In genomic region chr11:68840661-68841653, GRCh38 we compare ENCODE assay signal across 1 cellular context.
TF ChIP-seq lines count a peak whose summit lies in the region.

No MANE protein-coding gene starts in this region.

TF ChIP-seq in HepG2, 621 proteins besides CTCF, POLR2A, EP300 and RAD21 (continued from another document and continues in another):
- TF ChIP-seq, protein P1, sequence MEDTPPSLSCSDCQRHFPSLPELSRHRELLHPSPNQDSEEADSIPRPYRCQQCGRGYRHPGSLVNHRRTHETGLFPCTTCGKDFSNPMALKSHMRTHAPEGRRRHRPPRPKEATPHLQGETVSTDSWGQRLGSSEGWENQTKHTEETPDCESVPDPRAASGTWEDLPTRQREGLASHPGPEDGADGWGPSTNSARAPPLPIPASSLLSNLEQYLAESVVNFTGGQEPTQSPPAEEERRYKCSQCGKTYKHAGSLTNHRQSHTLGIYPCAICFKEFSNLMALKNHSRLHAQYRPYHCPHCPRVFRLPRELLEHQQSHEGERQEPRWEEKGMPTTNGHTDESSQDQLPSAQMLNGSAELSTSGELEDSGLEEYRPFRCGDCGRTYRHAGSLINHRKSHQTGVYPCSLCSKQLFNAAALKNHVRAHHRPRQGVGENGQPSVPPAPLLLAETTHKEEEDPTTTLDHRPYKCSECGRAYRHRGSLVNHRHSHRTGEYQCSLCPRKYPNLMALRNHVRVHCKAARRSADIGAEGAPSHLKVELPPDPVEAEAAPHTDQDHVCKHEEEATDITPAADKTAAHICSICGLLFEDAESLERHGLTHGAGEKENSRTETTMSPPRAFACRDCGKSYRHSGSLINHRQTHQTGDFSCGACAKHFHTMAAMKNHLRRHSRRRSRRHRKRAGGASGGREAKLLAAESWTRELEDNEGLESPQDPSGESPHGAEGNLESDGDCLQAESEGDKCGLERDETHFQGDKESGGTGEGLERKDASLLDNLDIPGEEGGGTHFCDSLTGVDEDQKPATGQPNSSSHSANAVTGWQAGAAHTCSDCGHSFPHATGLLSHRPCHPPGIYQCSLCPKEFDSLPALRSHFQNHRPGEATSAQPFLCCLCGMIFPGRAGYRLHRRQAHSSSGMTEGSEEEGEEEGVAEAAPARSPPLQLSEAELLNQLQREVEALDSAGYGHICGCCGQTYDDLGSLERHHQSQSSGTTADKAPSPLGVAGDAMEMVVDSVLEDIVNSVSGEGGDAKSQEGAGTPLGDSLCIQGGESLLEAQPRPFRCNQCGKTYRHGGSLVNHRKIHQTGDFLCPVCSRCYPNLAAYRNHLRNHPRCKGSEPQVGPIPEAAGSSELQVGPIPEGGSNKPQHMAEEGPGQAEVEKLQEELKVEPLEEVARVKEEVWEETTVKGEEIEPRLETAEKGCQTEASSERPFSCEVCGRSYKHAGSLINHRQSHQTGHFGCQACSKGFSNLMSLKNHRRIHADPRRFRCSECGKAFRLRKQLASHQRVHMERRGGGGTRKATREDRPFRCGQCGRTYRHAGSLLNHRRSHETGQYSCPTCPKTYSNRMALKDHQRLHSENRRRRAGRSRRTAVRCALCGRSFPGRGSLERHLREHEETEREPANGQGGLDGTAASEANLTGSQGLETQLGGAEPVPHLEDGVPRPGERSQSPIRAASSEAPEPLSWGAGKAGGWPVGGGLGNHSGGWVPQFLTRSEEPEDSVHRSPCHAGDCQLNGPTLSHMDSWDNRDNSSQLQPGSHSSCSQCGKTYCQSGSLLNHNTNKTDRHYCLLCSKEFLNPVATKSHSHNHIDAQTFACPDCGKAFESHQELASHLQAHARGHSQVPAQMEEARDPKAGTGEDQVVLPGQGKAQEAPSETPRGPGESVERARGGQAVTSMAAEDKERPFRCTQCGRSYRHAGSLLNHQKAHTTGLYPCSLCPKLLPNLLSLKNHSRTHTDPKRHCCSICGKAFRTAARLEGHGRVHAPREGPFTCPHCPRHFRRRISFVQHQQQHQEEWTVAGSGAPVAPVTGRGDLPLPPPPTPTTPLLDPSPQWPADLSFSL (CRISPR knock-in tag; IDR thresholded peaks at IDR 0.05) = no peak
- TF ChIP-seq ZNF160 (CRISPR knock-in tag; IDR thresholded peaks at IDR 0.05) = 0 out of 2 replicates have a peak, but pooled peaks have one; percentile 42
- TF ChIP-seq LCORL (IDR thresholded peaks at IDR 0.05) = no peak
- TF ChIP-seq LCORL (CRISPR knock-in tag; IDR thresholded peaks at IDR 0.05) = peak; percentile 70; the same call in 1 of the 2 replicates
- peak; percentile 31; the same call in 1 of the 2 replicates for TF ChIP-seq ZNF672 (CRISPR knock-in tag; IDR thresholded peaks at IDR 0.05)
- TF ChIP-seq, protein P2, sequence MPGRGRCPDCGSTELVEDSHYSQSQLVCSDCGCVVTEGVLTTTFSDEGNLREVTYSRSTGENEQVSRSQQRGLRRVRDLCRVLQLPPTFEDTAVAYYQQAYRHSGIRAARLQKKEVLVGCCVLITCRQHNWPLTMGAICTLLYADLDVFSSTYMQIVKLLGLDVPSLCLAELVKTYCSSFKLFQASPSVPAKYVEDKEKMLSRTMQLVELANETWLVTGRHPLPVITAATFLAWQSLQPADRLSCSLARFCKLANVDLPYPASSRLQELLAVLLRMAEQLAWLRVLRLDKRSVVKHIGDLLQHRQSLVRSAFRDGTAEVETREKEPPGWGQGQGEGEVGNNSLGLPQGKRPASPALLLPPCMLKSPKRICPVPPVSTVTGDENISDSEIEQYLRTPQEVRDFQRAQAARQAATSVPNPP (CRISPR knock-in tag; IDR thresholded peaks at IDR 0.05) = no peak
- TF ChIP-seq, protein P3, sequence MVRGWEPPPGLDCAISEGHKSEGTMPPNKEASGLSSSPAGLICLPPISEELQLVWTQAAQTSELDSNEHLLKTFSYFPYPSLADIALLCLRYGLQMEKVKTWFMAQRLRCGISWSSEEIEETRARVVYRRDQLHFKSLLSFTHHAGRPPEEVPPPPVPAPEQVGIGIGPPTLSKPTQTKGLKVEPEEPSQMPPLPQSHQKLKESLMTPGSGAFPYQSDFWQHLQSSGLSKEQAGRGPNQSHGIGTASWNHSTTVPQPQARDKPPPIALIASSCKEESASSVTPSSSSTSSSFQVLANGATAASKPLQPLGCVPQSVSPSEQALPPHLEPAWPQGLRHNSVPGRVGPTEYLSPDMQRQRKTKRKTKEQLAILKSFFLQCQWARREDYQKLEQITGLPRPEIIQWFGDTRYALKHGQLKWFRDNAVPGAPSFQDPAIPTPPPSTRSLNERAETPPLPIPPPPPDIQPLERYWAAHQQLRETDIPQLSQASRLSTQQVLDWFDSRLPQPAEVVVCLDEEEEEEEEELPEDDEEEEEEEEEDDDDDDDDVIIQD (CRISPR knock-in tag; IDR thresholded peaks at IDR 0.05; ENCODE audit: low read depth) = no peak
- 0 out of 2 replicates have a peak, but pooled peaks have one; percentile 55 for TF ChIP-seq ZNF30 (CRISPR knock-in tag; IDR thresholded peaks at IDR 0.05)
- no peak for TF ChIP-seq IKZF1 (IDR thresholded peaks at IDR 0.05)
- TF ChIP-seq ZNF780A (CRISPR knock-in tag; IDR thresholded peaks at IDR 0.05) = no peak
- TF ChIP-seq MAFK (conservative IDR thresholded peaks at IDR 0.05 in 1 of 2, IDR thresholded peaks at IDR 0.05 in 1 of 2; ENCODE audit: low read length in 2 of 2) = no peak
- TF ChIP-seq, protein P4, sequence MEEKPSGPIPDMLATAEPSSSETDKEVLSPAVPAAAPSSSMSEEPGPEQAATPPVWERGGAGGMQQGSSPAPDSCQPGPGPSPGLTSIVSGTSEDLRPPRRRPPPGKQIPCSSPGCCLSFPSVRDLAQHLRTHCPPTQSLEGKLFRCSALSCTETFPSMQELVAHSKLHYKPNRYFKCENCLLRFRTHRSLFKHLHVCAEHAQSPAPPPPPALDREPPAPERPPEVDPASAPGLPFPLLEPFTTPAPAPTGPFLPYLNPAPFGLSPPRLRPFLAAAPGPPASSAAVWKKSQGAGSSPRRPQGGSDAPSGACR (CRISPR knock-in tag; IDR thresholded peaks at IDR 0.05) = peak; percentile 51; the same call in 1 of the 2 replicates
- TF ChIP-seq, protein P5, sequence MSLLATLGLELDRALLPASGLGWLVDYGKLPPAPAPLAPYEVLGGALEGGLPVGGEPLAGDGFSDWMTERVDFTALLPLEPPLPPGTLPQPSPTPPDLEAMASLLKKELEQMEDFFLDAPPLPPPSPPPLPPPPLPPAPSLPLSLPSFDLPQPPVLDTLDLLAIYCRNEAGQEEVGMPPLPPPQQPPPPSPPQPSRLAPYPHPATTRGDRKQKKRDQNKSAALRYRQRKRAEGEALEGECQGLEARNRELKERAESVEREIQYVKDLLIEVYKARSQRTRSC (CRISPR knock-in tag; IDR thresholded peaks at IDR 0.05; ENCODE audit: low read depth) = no peak
- TF ChIP-seq STAT5B (CRISPR knock-in tag; IDR thresholded peaks at IDR 0.05) = no peak
- no peak for TF ChIP-seq GRHL1 (CRISPR knock-in tag; conservative IDR thresholded peaks at IDR 0.05)
- TF ChIP-seq, protein P6, sequence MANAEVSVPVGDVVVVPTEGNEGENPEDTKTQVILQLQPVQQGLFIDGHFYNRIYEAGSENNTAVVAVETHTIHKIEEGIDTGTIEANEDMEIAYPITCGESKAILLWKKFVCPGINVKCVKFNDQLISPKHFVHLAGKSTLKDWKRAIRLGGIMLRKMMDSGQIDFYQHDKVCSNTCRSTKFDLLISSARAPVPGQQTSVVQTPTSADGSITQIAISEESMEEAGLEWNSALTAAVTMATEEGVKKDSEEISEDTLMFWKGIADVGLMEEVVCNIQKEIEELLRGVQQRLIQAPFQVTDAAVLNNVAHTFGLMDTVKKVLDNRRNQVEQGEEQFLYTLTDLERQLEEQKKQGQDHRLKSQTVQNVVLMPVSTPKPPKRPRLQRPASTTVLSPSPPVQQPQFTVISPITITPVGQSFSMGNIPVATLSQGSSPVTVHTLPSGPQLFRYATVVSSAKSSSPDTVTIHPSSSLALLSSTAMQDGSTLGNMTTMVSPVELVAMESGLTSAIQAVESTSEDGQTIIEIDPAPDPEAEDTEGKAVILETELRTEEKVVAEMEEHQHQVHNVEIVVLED (CRISPR knock-in tag; IDR thresholded peaks at IDR 0.05; ENCODE audit: borderline replicate concordance) = no peak
- TF ChIP-seq ZNF598 (CRISPR knock-in tag; IDR thresholded peaks at IDR 0.05; ENCODE audit: borderline replicate concordance) = no peak
- TF ChIP-seq ZNF550 (CRISPR knock-in tag; IDR thresholded peaks at IDR 0.05; ENCODE audit: borderline replicate concordance) = no peak
- no peak for TF ChIP-seq DDIT3 (CRISPR knock-in tag; IDR thresholded peaks at IDR 0.05)
- TF ChIP-seq, protein P7, sequence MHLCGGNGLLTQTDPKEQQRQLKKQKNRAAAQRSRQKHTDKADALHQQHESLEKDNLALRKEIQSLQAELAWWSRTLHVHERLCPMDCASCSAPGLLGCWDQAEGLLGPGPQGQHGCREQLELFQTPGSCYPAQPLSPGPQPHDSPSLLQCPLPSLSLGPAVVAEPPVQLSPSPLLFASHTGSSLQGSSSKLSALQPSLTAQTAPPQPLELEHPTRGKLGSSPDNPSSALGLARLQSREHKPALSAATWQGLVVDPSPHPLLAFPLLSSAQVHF (CRISPR knock-in tag; IDR thresholded peaks at IDR 0.05) = no peak
- 0 out of 2 replicates have a peak, but pooled peaks have one; percentile 17 for TF ChIP-seq NR2C2 (CRISPR knock-in tag; IDR thresholded peaks at IDR 0.05; ENCODE audit: borderline replicate concordance)
- no peak for TF ChIP-seq GMEB2 (CRISPR knock-in tag; IDR thresholded peaks at IDR 0.05; ENCODE audit: low read depth)
- TF ChIP-seq MTF1 (CRISPR knock-in tag; IDR thresholded peaks at IDR 0.05) = no peak
- TF ChIP-seq SCMH1 (CRISPR knock-in tag; IDR thresholded peaks at IDR 0.05; ENCODE audit: borderline replicate concordance) = no peak
- TF ChIP-seq ZBTB33 (CRISPR knock-in tag; IDR thresholded peaks at IDR 0.05) = no peak
- TF ChIP-seq, protein P8, sequence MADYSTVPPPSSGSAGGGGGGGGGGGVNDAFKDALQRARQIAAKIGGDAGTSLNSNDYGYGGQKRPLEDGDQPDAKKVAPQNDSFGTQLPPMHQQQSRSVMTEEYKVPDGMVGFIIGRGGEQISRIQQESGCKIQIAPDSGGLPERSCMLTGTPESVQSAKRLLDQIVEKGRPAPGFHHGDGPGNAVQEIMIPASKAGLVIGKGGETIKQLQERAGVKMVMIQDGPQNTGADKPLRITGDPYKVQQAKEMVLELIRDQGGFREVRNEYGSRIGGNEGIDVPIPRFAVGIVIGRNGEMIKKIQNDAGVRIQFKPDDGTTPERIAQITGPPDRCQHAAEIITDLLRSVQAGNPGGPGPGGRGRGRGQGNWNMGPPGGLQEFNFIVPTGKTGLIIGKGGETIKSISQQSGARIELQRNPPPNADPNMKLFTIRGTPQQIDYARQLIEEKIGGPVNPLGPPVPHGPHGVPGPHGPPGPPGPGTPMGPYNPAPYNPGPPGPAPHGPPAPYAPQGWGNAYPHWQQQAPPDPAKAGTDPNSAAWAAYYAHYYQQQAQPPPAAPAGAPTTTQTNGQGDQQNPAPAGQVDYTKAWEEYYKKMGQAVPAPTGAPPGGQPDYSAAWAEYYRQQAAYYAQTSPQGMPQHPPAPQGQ (CRISPR knock-in tag; IDR thresholded peaks at IDR 0.05; ENCODE audit: borderline replicate concordance) = no peak
- TF ChIP-seq ZSCAN9 (CRISPR knock-in tag; IDR thresholded peaks at IDR 0.05; ENCODE audit: borderline replicate concordance) = no peak
- peak; percentile 43; the same call in 1 of the 2 replicates for TF ChIP-seq HIVEP1 (CRISPR knock-in tag; IDR thresholded peaks at IDR 0.05)
- TF ChIP-seq, protein P9, sequence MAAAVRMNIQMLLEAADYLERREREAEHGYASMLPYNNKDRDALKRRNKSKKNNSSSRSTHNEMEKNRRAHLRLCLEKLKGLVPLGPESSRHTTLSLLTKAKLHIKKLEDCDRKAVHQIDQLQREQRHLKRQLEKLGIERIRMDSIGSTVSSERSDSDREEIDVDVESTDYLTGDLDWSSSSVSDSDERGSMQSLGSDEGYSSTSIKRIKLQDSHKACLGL (CRISPR knock-in tag; IDR thresholded peaks at IDR 0.05) = peak; percentile 71
- no peak for TF ChIP-seq ZNF256 (CRISPR knock-in tag; conservative IDR thresholded peaks at IDR 0.05)
- no peak for TF ChIP-seq ZNF121 (CRISPR knock-in tag; IDR thresholded peaks at IDR 0.05)
